ENCODE assay signal across 7 cellular contexts in the genomic region with DNA sequence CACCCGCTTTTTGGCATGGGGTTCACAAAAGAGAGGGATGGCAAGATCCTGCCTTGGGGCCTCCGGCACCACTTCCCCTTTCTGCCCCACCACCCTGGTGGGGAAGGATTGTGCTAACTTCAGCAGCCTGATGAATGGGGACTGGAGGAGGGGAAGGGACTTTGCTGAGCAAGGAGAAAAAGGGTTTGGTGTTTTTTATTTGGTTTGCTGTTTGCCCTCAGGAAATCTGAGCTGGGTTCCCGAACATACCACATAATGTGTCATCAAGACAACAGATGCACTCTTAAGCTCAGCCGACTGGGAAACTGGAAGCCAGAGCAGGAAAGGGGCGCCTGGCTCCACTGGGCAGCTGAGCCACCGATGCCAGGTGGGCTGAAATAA. TPM values are rescaled to one million over a fixed set of nuclear protein-coding genes. Genes with fewer than 3 reads are reported as not detected.
DNase-seq lines count a peak whose midpoint lies in the region; ATAC-seq and TF ChIP-seq lines count a peak whose summit lies in the region.

No MANE protein-coding gene starts in this region.

- H3K9me3 ChIP-seq in suprapubic skin = no peaks in the 10 kb centered on the region
- no peaks in the 10 kb centered on the region for H3K9me3 ChIP-seq in CD8-positive, alpha-beta T cell (ENCODE audit: low read length)
- no peaks in the 10 kb centered on the region for H3K9me3 ChIP-seq in ovary

- H3K9me3 Mint-ChIP-seq in CD8-positive, alpha-beta T cell = no peaks in the 10 kb centered on the region

- no peak overlapping the region for H3K4me3 Mint-ChIP-seq in CD8-positive, alpha-beta T cell

- ATAC-seq in left ventricle myocardium superior = peak; percentile 77
- no peak for ATAC-seq in CD8-positive, alpha-beta T cell
- no peak for ATAC-seq in GM18909 (IDR thresholded peaks at IDR 0.05; ENCODE audit: poor library complexity, unreplicated experiment)

- H3K4me3 ChIP-seq in suprapubic skin (peak overlapping the region; percentile 21), ovary (no peak overlapping the region)
- H3K4me3 ChIP-seq in CD8-positive, alpha-beta T cell (ENCODE audit: low read depth, low read length) = no peak overlapping the region

- peak; percentile 75 for DNase-seq in HS-5 (ENCODE audit: low read depth)
- DNase-seq in SKM-1 treated with dmso at 0.1 percent for 144 hours (lab: John Stamatoyannopoulos, UW; ENCODE audit: unreplicated experiment) = peak; percentile 96
- peak; percentile 50 for DNase-seq in left ventricle myocardium superior
- no peak for DNase-seq in suprapubic skin (ENCODE audit: low spot score in 2 of 2)
- no peak for DNase-seq in CD8-positive, alpha-beta T cell
- no peak for DNase-seq in ovary

- POLR2A ChIA-PET in CD8-positive, alpha-beta T cell (lab: Charles Lee) = no interaction called here

- H3K27ac Mint-ChIP-seq in CD8-positive, alpha-beta T cell = no peak overlapping the region

- H3K27ac ChIP-seq in suprapubic skin (peak overlapping the region; percentile 36), ovary (no peak overlapping the region)
- no peak overlapping the region for H3K27ac ChIP-seq in CD8-positive, alpha-beta T cell (ENCODE audit: low read depth, low read length)

- TF ChIP-seq POLR2A in suprapubic skin (IDR thresholded peaks at IDR 0.05) (no peak), ovary (IDR thresholded peaks at IDR 0.05) (no peak)

- no peaks in the 10 kb centered on the region for H3K36me3 Mint-ChIP-seq in CD8-positive, alpha-beta T cell

- H3K4me1 ChIP-seq in suprapubic skin (peaks cover 13% of the 10 kb centered on the region), ovary (ENCODE audit: insufficient read depth) (no peaks in the 10 kb centered on the region)
- H3K4me1 ChIP-seq in CD8-positive, alpha-beta T cell (ENCODE audit: insufficient read depth, low read length) = no peaks in the 10 kb centered on the region

- intact Hi-C loops in left ventricle myocardium superior (cut with micrococcal nuclease) = no loop called here
- intact Hi-C loops in CD8-positive, alpha-beta T cell (cut with DNase I, micrococcal nuclease) = no loop called here
- intact Hi-C loops in ovary (cut with DNase I) = no loop called here

- no peak for TF ChIP-seq CTCF in suprapubic skin (IDR thresholded peaks at IDR 0.05)
- no peak for TF ChIP-seq CTCF in CD8-positive, alpha-beta T cell (IDR thresholded peaks at IDR 0.05)
- no peak for TF ChIP-seq CTCF in ovary (IDR thresholded peaks at IDR 0.05)

- H3K27me3 Mint-ChIP-seq in CD8-positive, alpha-beta T cell (ENCODE audit: low read depth) = peaks cover 7% of the 10 kb centered on the region

- TF ChIP-seq EP300 in suprapubic skin (IDR thresholded peaks at IDR 0.05) (no peak), ovary (IDR thresholded peaks at IDR 0.05) (no peak)

- 26% methylated on average over 6 of the region's 6 CpGs for WGBS in suprapubic skin
- WGBS in ovary, 3 donors = 73 to 75% (median 74%) methylated on average over 6 of the region's 6 CpGs

- peaks cover 2% of the 10 kb centered on the region for H3K4me1 Mint-ChIP-seq in CD8-positive, alpha-beta T cell (ENCODE audit: low read depth)

- H3K27me3 ChIP-seq in suprapubic skin (no peaks in the 10 kb centered on the region), ovary (no peaks in the 10 kb centered on the region)
- no peaks in the 10 kb centered on the region for H3K27me3 ChIP-seq in CD8-positive, alpha-beta T cell (ENCODE audit: insufficient read depth, low read length)

- CTCF ChIA-PET in CD8-positive, alpha-beta T cell (lab: Charles Lee) = interaction anchor here (1.1 kb wide), 1 partner anchor 17 kb away, joined by 4 read pairs; no protein-coding TSS in a partner anchor

- H3K36me3 ChIP-seq in suprapubic skin (no peaks in the 10 kb centered on the region), ovary (no peaks in the 10 kb centered on the region)
- no peaks in the 10 kb centered on the region for H3K36me3 ChIP-seq in CD8-positive, alpha-beta T cell (ENCODE audit: insufficient read depth, low read length)

RNA-seq across cellular contexts. Expression of gene OLFML2B, which starts 19.9 kb away (rescaled TPM):
- 2.4 TPM for total RNA-seq in left ventricle myocardium superior
- total RNA-seq in suprapubic skin = 1 to 10 TPM; 2.7 to 5.2 (median 3.6) TPM
- not detected for total RNA-seq in CD8-positive, alpha-beta T cell
- total RNA-seq in ovary = 10 to 100 TPM in 1 of 7 donors, 1 to 10 TPM in 6; 1.0 to 10.3 (median 4.6) TPM
- polyA plus RNA-seq in ovary = 10 to 100 TPM in 1 of 2 donors, 1 to 10 TPM in 1; 7.5 to 37.6 TPM

Comparison
In these comparisons a context has a peak if more than half of its experiments do, and no peak if none do; other contexts are left out.
1. DNase-seq: peak in HS-5 (single experiment), SKM-1 treated with dmso at 0.1 percent for 144 hours (single experiment) and left ventricle myocardium superior (single experiment); none in suprapubic skin (0 of 2), CD8-positive, alpha-beta T cell (0 of 7) and ovary (0 of 5).